15 cellular contexts compared by ENCODE assay signal in the genomic region with DNA sequence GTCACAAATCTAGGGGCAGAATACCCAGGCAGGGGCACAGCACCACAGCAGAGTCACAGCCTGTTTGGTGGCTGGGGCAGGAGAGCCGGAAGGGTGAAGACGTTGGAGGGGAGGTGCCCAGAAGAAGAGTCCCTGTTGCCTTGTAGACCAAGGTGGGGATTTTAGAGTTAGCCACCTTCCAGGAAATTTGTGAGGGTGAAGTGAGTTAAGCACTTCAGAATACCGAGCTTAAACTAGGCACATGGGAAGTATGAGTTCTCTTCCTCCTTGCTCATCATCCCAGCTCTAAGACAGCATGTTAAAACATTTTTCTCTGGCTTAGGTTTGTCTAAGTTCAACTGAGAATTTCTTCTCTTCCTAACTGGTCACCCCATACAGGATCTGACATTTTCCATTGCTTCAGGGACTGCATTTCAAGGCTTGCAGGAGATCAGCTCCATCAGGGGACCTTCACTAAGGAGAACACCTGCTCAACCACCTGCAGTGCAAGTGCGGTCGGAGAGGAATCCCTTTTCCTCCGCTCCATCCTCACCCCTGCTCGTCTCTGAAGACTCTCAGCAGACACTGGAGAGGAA. TPM values are rescaled to one million over a fixed set of nuclear protein-coding genes. Genes with fewer than 3 reads are reported as not detected.
DNase-seq lines count a peak whose midpoint lies in the region; ATAC-seq, FAIRE-seq and TF ChIP-seq lines count a peak whose summit lies in the region.
"Had no signal": no experiment of that assay in that cellular context is flagged by ENCODE, and none has a peak within 500 bp of the region (broad histone marks: within the 10 kb centered on the region; RNA-seq: fewer than 3 reads in every experiment).

No MANE protein-coding gene starts in this region.

- POLR2A ChIA-PET in HCT116 (lab: Charles Lee) (no interaction called here), K562 (lab: Yijun Ruan, JAX) (no interaction called here)

- ATAC-seq in HCT116: no peak
- ATAC-seq in K562: no peak
- no peak for ATAC-seq in HG03196 (IDR thresholded peaks at IDR 0.05; ENCODE audit: unreplicated experiment)
- ATAC-seq: CD8-positive, alpha-beta T cell had no signal

- H3K27me3 ChIP-seq in HCT116 (ENCODE audit: insufficient read depth, low read length) (no peaks in the 10 kb centered on the region), K562 (ENCODE audit: control insufficient read depth in 2 of 2, insufficient read depth in 2 of 2, low read length in 2 of 2) (no peaks in the 10 kb centered on the region), dorsolateral prefrontal cortex (no peaks in the 10 kb centered on the region), brain microvascular endothelial cell (replicated peaks) (no peaks in the 10 kb centered on the region)
- H3K27me3 ChIP-seq: BLaER1 treated with 17β-estradiol and CSF1 and Interleukin-3, amounts not matched to agents 10 nM and 100 nM had no signal

- FAIRE-seq in K562 (lab: Jason Lieb, UNC): no peak
- FAIRE-seq: G401.6, GM12891, GM19239, H54 had no signal

- H3K36me3 ChIP-seq in HCT116 (ENCODE audit: control insufficient read depth in 1 of 2, insufficient read depth in 2 of 2, low read length in 2 of 2): no peaks in the 10 kb centered on the region
- H3K36me3 ChIP-seq in K562 (ENCODE audit: control insufficient read depth, insufficient read depth, low read length): no peaks in the 10 kb centered on the region
- no peaks in the 10 kb centered on the region for H3K36me3 ChIP-seq in brain microvascular endothelial cell (replicated peaks)

- CTCF ChIA-PET in HCT116 (lab: Charles Lee): no interaction called here
- CTCF ChIA-PET in K562 (lab: Yijun Ruan, JAX; ENCODE audit: low intra/inter-chr PET ratio): no interaction called here

- H3K4me3 ChIP-seq in HCT116 (replicated peaks in 1 of 2; ENCODE audit: low read depth in 1 of 2, low read length in 2 of 2) (no peak overlapping the region), K562 (no peak overlapping the region), dorsolateral prefrontal cortex (no peak overlapping the region), brain microvascular endothelial cell (ENCODE audit: low read depth, low read length) (no peak overlapping the region)
- H3K4me3 ChIP-seq: BLaER1 treated with 17β-estradiol and CSF1 and Interleukin-3, amounts not matched to agents 10 nM and 100 nM; GM23248 had no signal

- no peak for TF ChIP-seq POLR2A in HCT116 (IDR thresholded peaks at IDR 0.05; ENCODE audit: borderline replicate concordance, extremely low read depth, insufficient read depth, insufficient read length)
- TF ChIP-seq POLR2A in K562 (conservative IDR thresholded peaks at IDR 0.05): no peak

- no peak overlapping the region for H2AFZ ChIP-seq in HCT116 (ENCODE audit: low read depth, low read length, poor library complexity, severe bottlenecking)
- H2AFZ ChIP-seq in K562 (ENCODE audit: low read depth, low read length): no peak overlapping the region
- H2AFZ ChIP-seq: GM23248 had no signal

- H3K9me3 ChIP-seq in HCT116 (ENCODE audit: control insufficient read depth in 1 of 2, insufficient read depth in 1 of 2, low read depth in 1 of 2, low read length in 2 of 2) (peaks cover 5 to 10% of the 10 kb centered on the region in 2 experiments; a peak in 3 of 4 replicates), K562 (replicated peaks; ENCODE audit: control insufficient read depth, insufficient read depth, low read depth, low read length) (no peaks in the 10 kb centered on the region)

- H3K4me2 ChIP-seq in HCT116 (ENCODE audit: low read length) (no peak overlapping the region), K562 (ENCODE audit: insufficient read depth, low read length) (no peak overlapping the region)
- H3K4me2 ChIP-seq: BLaER1 treated with 17β-estradiol and CSF1 and Interleukin-3, amounts not matched to agents 10 nM and 100 nM had no signal

- H3K79me2 ChIP-seq in HCT116 (ENCODE audit: insufficient read depth, low read length): no peaks in the 10 kb centered on the region
- no peaks in the 10 kb centered on the region for H3K79me2 ChIP-seq in K562 (ENCODE audit: control insufficient read depth, insufficient read depth, low read length)

- WGBS in K562 (ENCODE audit: insufficient coverage, low coverage, missing lambda C conversion rate): 36% methylated on average over 5 of the region's 7 CpGs

- intact Hi-C loops in HCT116 (cut with micrococcal nuclease): no loop called here
- intact Hi-C loops in K562 (cut with micrococcal nuclease): no loop called here
- intact Hi-C loops in dorsolateral prefrontal cortex (cut with DNase I): loop anchor here (5.0 kb wide), 1 partner anchor 102 kb away; no protein-coding TSS in a partner anchor

- RAD21 ChIA-PET in HCT116 (lab: Charles Lee; ENCODE audit: low non-redundant PET in 1 of 2, low total read pairs in 2 of 2, uncharacterized antibody in 2 of 2, unreplicated experiment in 2 of 2): no interaction called here

- in situ Hi-C loops in K562 (cut with MboI): no loop called here
- in situ Hi-C loops in brain microvascular endothelial cell (cut with HindIII; ENCODE audit: low pct_ligation_motif_present, low sequenced_read_pairs): no loop called here

- BruUV-seq in HCT116 (replicated peaks; lab: Mats Ljungman, UMichigan) (no TSS peak), K562 (replicated peaks; lab: Mats Ljungman, UMichigan) (no TSS peak)

- H3K27ac ChIP-seq in HCT116 (ENCODE audit: low read depth, low read length) (no peak overlapping the region), K562 (ENCODE audit: extremely low read depth, low read depth, low read length) (no peak overlapping the region), dorsolateral prefrontal cortex (peak overlapping the region; percentile 45 to 100 (median 96)), temporal lobe (ENCODE audit: low read depth, low read length) (peak overlapping the region; percentile 100), brain microvascular endothelial cell (no peak overlapping the region)
- H3K27ac ChIP-seq: BLaER1 treated with 17β-estradiol and CSF1 and Interleukin-3, amounts not matched to agents 10 nM and 100 nM; GM23248 had no signal

- TF ChIP-seq EP300 in K562 (IDR thresholded peaks at IDR 0.05; ENCODE audit: low read length): no peak

- DNase-seq in HCT116 (ENCODE audit: low read depth, low spot score): no peak
- DNase-seq in K562 (ENCODE audit: extremely low read depth in 1 of 4, low spot score in 3 of 4): no peak
- DNase-seq in dorsolateral prefrontal cortex: no peak
- no peak for DNase-seq in NCI-H1048 (lab: John Stamatoyannopoulos, UW)
- DNase-seq in brain microvascular endothelial cell: no peak
- DNase-seq: CD8-positive, alpha-beta T cell; GM23248; HCEC 1CT had no signal

- TF ChIP-seq CTCF in HCT116 (IDR thresholded peaks at IDR 0.05 in 2 of 3, conservative IDR thresholded peaks at IDR 0.05 in 1 of 3; ENCODE audit: borderline replicate concordance in 1 of 3, insufficient read depth in 1 of 3, low read depth in 2 of 3, low read length in 2 of 3) (no peak), K562 (IDR thresholded peaks at IDR 0.05 in 2 of 3, conservative IDR thresholded peaks at IDR 0.05 in 1 of 3; ENCODE audit: insufficient read depth in 2 of 3, low read depth in 1 of 3, low read length in 3 of 3) (no peak), dorsolateral prefrontal cortex (IDR thresholded peaks at IDR 0.05 in 54 of 56, conservative IDR thresholded peaks at IDR 0.05 in 2 of 56; ENCODE audit: low read depth in 1 of 56, partially characterized antibody in 56 of 56) (no peak), brain microvascular endothelial cell (IDR thresholded peaks at IDR 0.05; ENCODE audit: low read depth, low read length, missing control alignments) (no peak)

- H4K20me1 ChIP-seq in HCT116 (ENCODE audit: insufficient read depth) (no peaks in the 10 kb centered on the region), K562 (replicated peaks; ENCODE audit: control insufficient read depth, insufficient read depth, low read length) (no peaks in the 10 kb centered on the region)
- H4K20me1 ChIP-seq: BLaER1 treated with 17β-estradiol and CSF1 and Interleukin-3, amounts not matched to agents 10 nM and 100 nM had no signal

- H3K9me1 ChIP-seq in K562 (ENCODE audit: control insufficient read depth, insufficient read depth, low read length): no peaks in the 10 kb centered on the region

- H3K4me1 ChIP-seq in HCT116 (ENCODE audit: control insufficient read depth in 1 of 2, insufficient read depth in 2 of 2, low read length in 2 of 2): no peaks in the 10 kb centered on the region
- H3K4me1 ChIP-seq in K562 (replicated peaks in 1 of 2; ENCODE audit: control insufficient read depth in 2 of 2, insufficient read depth in 2 of 2, low read length in 2 of 2): no peaks in the 10 kb centered on the region
- H3K4me1 ChIP-seq: BLaER1 treated with 17β-estradiol and CSF1 and Interleukin-3, amounts not matched to agents 10 nM and 100 nM had no signal

- no peaks in the 10 kb centered on the region for H3K9me2 ChIP-seq in HCT116 (ENCODE audit: insufficient read depth)

- H3K9ac ChIP-seq in HCT116 (ENCODE audit: low read length): no peak overlapping the region
- no peak overlapping the region for H3K9ac ChIP-seq in K562 (ENCODE audit: insufficient read depth in 1 of 2, low read depth in 2 of 2, low read length in 2 of 2)
- H3K9ac ChIP-seq: BLaER1 treated with 17β-estradiol and CSF1 and Interleukin-3, amounts not matched to agents 10 nM and 100 nM; GM23248 had no signal

- TF ChIP-seq RAD21 in HCT116 (IDR thresholded peaks at IDR 0.05; ENCODE audit: low read depth): no peak
- TF ChIP-seq RAD21 in K562 (CRISPR knock-in tag; conservative IDR thresholded peaks at IDR 0.05 in 1 of 2, IDR thresholded peaks at IDR 0.05 in 1 of 2): no peak

RNA-seq across cellular contexts. Expression of a gene that starts 26.5 kb away (rescaled TPM):
- total RNA-seq in HCT116 (2021; ENCODE audit: unreplicated experiment): 14.7 TPM
- polyA plus RNA-seq in HCT116 (2012): 6.7 TPM in 2 replicates
- total RNA-seq in K562 (2011; cell fraction: chromatin; rRNA removed; ENCODE audit: low replicate concordance): 30.9 and 39.4 TPM in 2 replicates
- 13.0 and 15.7 TPM in 2 replicates for total RNA-seq in K562 (2011; cell fraction: nucleolus; rRNA removed)
- total RNA-seq in K562 (2011; cell fraction: nucleoplasm; rRNA removed): 12.4 and 12.5 TPM in 2 replicates
- 4.9 and 5.8 TPM in 2 replicates for total RNA-seq in K562 (2014; rRNA removed)
- total RNA-seq in K562 (2014; rRNA removed; fragmentation: Illumina TruSeq; extraction: Trizol): 4.5 and 4.6 TPM in 2 replicates
- 4.5 and 5.9 TPM in 2 replicates for total RNA-seq in K562 (2015; rRNA removed; fragmentation: Illumina TruSeq; extraction: Trizol)
- 7.6 and 9.0 TPM in 2 replicates for total RNA-seq in K562 (2021)
- 3.4 and 6.0 TPM in 2 replicates for polyA plus RNA-seq in K562 (2011; rRNA removed)
- polyA plus RNA-seq in K562 (2011; cell fraction: cytosol; rRNA removed): 3.4 and 4.6 TPM in 2 replicates
- 5.6 and 7.3 TPM in 2 replicates for polyA plus RNA-seq in K562 (2011; cell fraction: nucleus; rRNA removed)
- 5.3 and 5.6 TPM in 2 replicates for polyA plus RNA-seq in K562 (2012)
- 4.8 and 7.2 TPM in 2 replicates for polyA plus RNA-seq in K562 (2014; fragmentation: Illumina TruSeq; extraction: Trizol)
- under 1 TPM; 0.56 TPM for polyA plus RNA-seq in K562 (2014; fragmentation: Nextera tagmentation; extraction: Ambion mirVana)
- 2.6 and 2.8 TPM in 2 replicates for polyA plus RNA-seq in K562 (2014; rRNA removed)
- 20.7 and 42.8 TPM in 2 replicates for polyA minus RNA-seq in K562 (2011; rRNA and poly(A)+ RNA removed)
- 11.4 and 14.5 TPM in 2 replicates for polyA minus RNA-seq in K562 (2011; cell fraction: cytosol; rRNA and poly(A)+ RNA removed)
- polyA minus RNA-seq in K562 (2011; cell fraction: nucleus; rRNA and poly(A)+ RNA removed): 10.1 and 27.2 TPM in 2 replicates
- total RNA-seq in dorsolateral prefrontal cortex: 100 to 1,000 TPM in 66 of 120 experiments, 10 to 100 TPM in 54; 42.7 to 292 (median 103) TPM
- 17.0 TPM for total RNA-seq in temporal lobe

Comparison
In these comparisons a context has a peak if more than half of its experiments do, and no peak if none do; other contexts are left out.
1. H3K27ac ChIP-seq: peak in dorsolateral prefrontal cortex (59 of 59) and temporal lobe (single experiment); none in HCT116 (single experiment), K562 (single experiment) and brain microvascular endothelial cell (single experiment).
2. intact Hi-C loops: an anchor here in dorsolateral prefrontal cortex (5.0 kb wide); none called in HCT116 and K562.